34 cellular contexts compared by ENCODE assay signal in genomic region chr12:120981407-120981921, GRCh38. TPM values are rescaled to one million over a fixed set of nuclear protein-coding genes. Genes with fewer than 3 reads are reported as not detected.
DNase-seq lines count a peak whose midpoint lies in the region; ATAC-seq and TF ChIP-seq lines count a peak whose summit lies in the region.
"Had no signal": no experiment of that assay in that cellular context is flagged by ENCODE, and none has a peak within 500 bp of the region (broad histone marks: within the 10 kb centered on the region; RNA-seq: fewer than 3 reads in every experiment).

No MANE protein-coding gene starts in this region.

- no peak overlapping the region for H3K23ac ChIP-seq in trophoblast cell (ENCODE audit: low read length)

- H4K8ac ChIP-seq in trophoblast cell (ENCODE audit: low read depth, low read length): no peak overlapping the region

- no peaks in the 10 kb centered on the region for H3K79me1 ChIP-seq in trophoblast cell (ENCODE audit: low read length)

- H3K14ac ChIP-seq in trophoblast cell (ENCODE audit: low read length): no peak overlapping the region

- H3K27ac ChIP-seq in 22Rv1: peak overlapping the region; percentile 93
- peak overlapping the region; percentile 87 for H3K27ac ChIP-seq in VCaP
- H3K27ac ChIP-seq in hepatocyte: peak overlapping the region; percentile 99
- H3K27ac ChIP-seq in trophoblast cell (ENCODE audit: low read depth, low read length): no peak overlapping the region
- peak overlapping the region in 1 of 4 donors; percentile 1 for H3K27ac ChIP-seq in tibial nerve
- H3K27ac ChIP-seq: breast epithelium, left lung, SJCRH30, WERI-Rb-1 had no signal

- ATAC-seq in HG03354 (IDR thresholded peaks at IDR 0.05; ENCODE audit: poor library complexity, severe bottlenecking, unreplicated experiment): no peak
- ATAC-seq: activated naive CD4-positive, alpha-beta T cell treated with anti-CD3 and anti-CD28 coated beads, Interleukin-2, amount 50 U/mL, for 72 hours; GM12878; left lung; stimulated activated memory B cell treated with anti-CD40 and anti-IgM and Interleukin-4, amounts not matched to agents 10 μg/mL and 1 μg/mL and 100 μg/mL, for 72 hours had no signal

- no peaks in the 10 kb centered on the region for H3K9me2 ChIP-seq in hepatocyte (replicated peaks; ENCODE audit: insufficient read depth)

- no peak overlapping the region for H3K18ac ChIP-seq in trophoblast cell (ENCODE audit: low read length)

- TF ChIP-seq EP300 in tibial nerve (IDR thresholded peaks at IDR 0.05): no peak

- H3K36me3 Mint-ChIP-seq in nephron (ENCODE audit: low read depth): no peaks in the 10 kb centered on the region
- H3K36me3 Mint-ChIP-seq: activated naive CD4-positive, alpha-beta T cell treated with anti-CD3 and anti-CD28 coated beads, Interleukin-2, amount 50 U/mL, for 72 hours; CD4-positive, CD25-positive, alpha-beta regulatory T cell; stimulated activated memory B cell treated with anti-CD40 and anti-IgM and Interleukin-4, amounts not matched to agents 10 μg/mL and 1 μg/mL and 100 μg/mL, for 72 hours had no signal

- H3K4me2 ChIP-seq in hepatocyte (peak overlapping the region; percentile 86), trophoblast cell (ENCODE audit: low read length) (no peak overlapping the region)

- TF ChIP-seq POLR2A in tibial nerve (IDR thresholded peaks at IDR 0.05): no peak

- H3K36me3 ChIP-seq in hepatocyte (replicated peaks; ENCODE audit: insufficient read depth, low read depth) (no peaks in the 10 kb centered on the region), trophoblast cell (ENCODE audit: control insufficient read depth in 1 of 2, insufficient read depth in 2 of 2, low read length in 2 of 2) (no peaks in the 10 kb centered on the region), tibial nerve (no peaks in the 10 kb centered on the region)
- H3K36me3 ChIP-seq: breast epithelium, left lung, SJCRH30, WERI-Rb-1 had no signal

- H3K9me3 ChIP-seq in hepatocyte (ENCODE audit: low read depth): no peaks in the 10 kb centered on the region
- H3K9me3 ChIP-seq in trophoblast cell (ENCODE audit: insufficient read depth, low read depth, low read length): peaks cover 4% of the 10 kb centered on the region
- H3K9me3 ChIP-seq in tibial nerve: no peaks in the 10 kb centered on the region
- H3K9me3 ChIP-seq: breast epithelium, left lung, SJCRH30 had no signal

- peak overlapping the region; percentile 9 to 98 (median 90) for H3K27ac Mint-ChIP-seq in nephron
- H3K27ac Mint-ChIP-seq: CD4-positive, CD25-positive, alpha-beta regulatory T cell; stimulated activated memory B cell treated with anti-CD40 and anti-IgM and Interleukin-4, amounts not matched to agents 10 μg/mL and 1 μg/mL and 100 μg/mL, for 72 hours had no signal

- no peak overlapping the region for H4K91ac ChIP-seq in trophoblast cell (ENCODE audit: low read depth, low read length)

- no peak overlapping the region for H3K9ac ChIP-seq in trophoblast cell (ENCODE audit: low read length)

- no peak overlapping the region for H3K4ac ChIP-seq in trophoblast cell (ENCODE audit: low read depth, low read length)

- no peak overlapping the region for H3K4me3 ChIP-seq in hepatocyte
- H3K4me3 ChIP-seq in trophoblast cell (ENCODE audit: low read depth, low read length): no peak overlapping the region
- H3K4me3 ChIP-seq in tibial nerve: no peak overlapping the region
- H3K4me3 ChIP-seq: breast epithelium, GM12878, left lung, SJCRH30 had no signal

- H2BK12ac ChIP-seq in trophoblast cell (ENCODE audit: low read length): no peak overlapping the region

- H3K79me2 ChIP-seq in hepatocyte (peaks cover 50% of the 10 kb centered on the region), trophoblast cell (ENCODE audit: control insufficient read depth, insufficient read depth, low read length, poor library complexity) (no peaks in the 10 kb centered on the region)

- H2BK5ac ChIP-seq in trophoblast cell (ENCODE audit: low read depth, low read length, poor library complexity): no peak overlapping the region

- no peaks in the 10 kb centered on the region for H3K27me3 ChIP-seq in hepatocyte
- H3K27me3 ChIP-seq in trophoblast cell (ENCODE audit: insufficient read depth, low read length): no peaks in the 10 kb centered on the region
- H3K27me3 ChIP-seq in tibial nerve: no peaks in the 10 kb centered on the region
- H3K27me3 ChIP-seq: breast epithelium, left lung had no signal

- peak overlapping the region in 2 of 3 experiments; percentile 4 to 37 for H3K4me3 Mint-ChIP-seq in nephron
- H3K4me3 Mint-ChIP-seq: CD4-positive, CD25-positive, alpha-beta regulatory T cell; naive B cell; stimulated activated memory B cell treated with anti-CD40 and anti-IgM and Interleukin-4, amounts not matched to agents 10 μg/mL and 1 μg/mL and 100 μg/mL, for 72 hours had no signal

- no peak overlapping the region for H2AK5ac ChIP-seq in trophoblast cell (ENCODE audit: low read length)

- H4K12ac ChIP-seq in trophoblast cell (ENCODE audit: low read depth, low read length): no peak overlapping the region

- peaks cover 17% of the 10 kb centered on the region for H3K4me1 ChIP-seq in hepatocyte (ENCODE audit: insufficient read depth)
- H3K4me1 ChIP-seq in trophoblast cell (ENCODE audit: control insufficient read depth in 1 of 2, insufficient read depth in 2 of 2, low read length in 2 of 2): no peaks in the 10 kb centered on the region
- H3K4me1 ChIP-seq in tibial nerve: no peaks in the 10 kb centered on the region
- H3K4me1 ChIP-seq: breast epithelium, left lung, SJCRH30 had no signal

- TF ChIP-seq CTCF in 22Rv1 (IDR thresholded peaks at IDR 0.05): no peak
- TF ChIP-seq CTCF in VCaP (conservative IDR thresholded peaks at IDR 0.05): no peak
- TF ChIP-seq CTCF in hepatocyte (IDR thresholded peaks at IDR 0.05; ENCODE audit: poor library complexity): no peak
- no peak for TF ChIP-seq CTCF in nephron (IDR thresholded peaks at IDR 0.05; ENCODE audit: unreplicated experiment in 3 of 3)
- TF ChIP-seq CTCF in tibial nerve (IDR thresholded peaks at IDR 0.05): no peak

- 60% methylated on average over 6 of the region's 6 CpGs for WGBS in hepatocyte (ENCODE audit: low lambda C conversion rate, missing lambda C conversion rate)
- WGBS in trophoblast cell (ENCODE audit: extremely low coverage, insufficient coverage, insufficient read length): no CpG with 5 or more reads among the region's 6 CpGs
- WGBS in tibial nerve, 2 donors: 76 to 80% methylated on average over 6 of the region's 6 CpGs

- no peaks in the 10 kb centered on the region for H3K27me3 Mint-ChIP-seq in nephron (ENCODE audit: low read depth)

- peaks cover 6% of the 10 kb centered on the region for H3K4me1 Mint-ChIP-seq in nephron
- H3K4me1 Mint-ChIP-seq: CD4-positive, CD25-positive, alpha-beta regulatory T cell; naive B cell; stimulated activated memory B cell treated with anti-CD40 and anti-IgM and Interleukin-4, amounts not matched to agents 10 μg/mL and 1 μg/mL and 100 μg/mL, for 72 hours had no signal

- DNase-seq in hepatocyte (ENCODE audit: low spot score): peak; percentile 58
- DNase-seq in NCI-H446 (lab: John Stamatoyannopoulos, UW): no peak
- DNase-seq in trophoblast cell: no peak
- DNase-seq in tibial nerve (ENCODE audit: low spot score in 2 of 2): no peak
- DNase-seq: activated CD4-positive, alpha-beta T cell treated with anti-CD3 and anti-CD28 coated beads for 48 hours; activated CD8-positive, alpha-beta memory T cell treated with anti-CD3 and anti-CD28 coated beads for 24 hours; activated effector memory CD4-positive, alpha-beta T cell treated with Interleukin-2 at 50 U/mL for 16 hours; activated T-cell treated with anti-CD3 and anti-CD28 coated beads for 4 hours; CD4-positive, CD25-positive, alpha-beta regulatory T cell; HCEC 1CT; left lung; mesendoderm; naive B cell; NCI-H1048; NCI-H2171 treated with DMSO at 0.1 percent for 48 hours; NCI-H510A treated with DMSO at 0.1 percent for 48 hours; nucleus accumbens; RPMI8226; SJCRH30; substantia nigra; T-helper 9 cell; WERI-Rb-1 had no signal

- no peak overlapping the region for H2BK120ac ChIP-seq in trophoblast cell (ENCODE audit: insufficient read depth, low read length, poor library complexity)

- H2AFZ ChIP-seq in hepatocyte: no peak overlapping the region
- no peak overlapping the region for H2AFZ ChIP-seq in trophoblast cell (ENCODE audit: insufficient read depth, low read length, poor library complexity)

- H3K9me3 Mint-ChIP-seq in nephron: no peaks in the 10 kb centered on the region
- H3K9me3 Mint-ChIP-seq: activated naive CD4-positive, alpha-beta T cell treated with anti-CD3 and anti-CD28 coated beads, Interleukin-2, amount 50 U/mL, for 72 hours; CD4-positive, CD25-positive, alpha-beta regulatory T cell; stimulated activated memory B cell treated with anti-CD40 and anti-IgM and Interleukin-4, amounts not matched to agents 10 μg/mL and 1 μg/mL and 100 μg/mL, for 72 hours had no signal

- no peaks in the 10 kb centered on the region for H4K20me1 ChIP-seq in hepatocyte (ENCODE audit: insufficient read depth, poor library complexity, severe bottlenecking)

RNA-seq across cellular contexts. Expression of gene HNF1A, which starts 3.1 kb away (rescaled TPM):
- total RNA-seq in hepatocyte (13.2 and 16.7 TPM in 2 replicates), tibial nerve (not detected)
- polyA plus RNA-seq in hepatocyte: 17.0 and 23.9 TPM in 2 replicates
- not detected in 2 replicates for polyA plus RNA-seq in trophoblast cell (2013)
- total RNA-seq: A172; activated naive CD4-positive, alpha-beta T cell treated with anti-CD3 and anti-CD28 coated beads, Interleukin-2, amount 50 U/mL, for 72 hours; CD4-positive, CD25-positive, alpha-beta regulatory T cell; pulmonary artery endothelial cell; skeletal muscle tissue; urinary bladder had no signal
- polyA plus RNA-seq: CD4-positive, CD25-positive, alpha-beta regulatory T cell; GM12878 had no signal

RNA-seq across cellular contexts. Expression of gene C12orf43, which starts 34.8 kb away (rescaled TPM):
- total RNA-seq in hepatocyte: 11.8 and 17.8 TPM in 2 replicates
- 9.2 and 11.3 TPM in 2 replicates for polyA plus RNA-seq in hepatocyte
- 11.0 and 11.2 TPM in 2 replicates for polyA plus RNA-seq in trophoblast cell (2013)
- 10 to 100 TPM; 15.0 to 29.7 (median 20.6) TPM for total RNA-seq in tibial nerve

RNA-seq across cellular contexts. Expression of gene OASL, which starts 57.6 kb away (rescaled TPM):
- total RNA-seq in hepatocyte (0.27 and 0.52 TPM in 2 replicates), tibial nerve (under 1 TPM in 2 of 4 donors, not detected in 2; 0.20 to 0.44 TPM)
- 0.13 and 0.47 TPM in 2 replicates for polyA plus RNA-seq in hepatocyte
- polyA plus RNA-seq in trophoblast cell (2013): not detected in 2 replicates
- total RNA-seq: SJCRH30, skeletal muscle tissue had no signal

Comparison
In these comparisons a context has a peak if more than half of its experiments do, and no peak if none do; other contexts are left out.
1. RNA of gene HNF1A, which starts 3.1 kb away (total RNA-seq): 13.2 to 16.7 TPM in hepatocyte; not detected in tibial nerve; every median in the first group is over 10 times any median in the second.